Comparison of ENCODE assay signal across 10 cellular contexts in genomic region chr6:44049163-44049988, GRCh38.
DNase-seq lines count a peak whose midpoint lies in the region; ATAC-seq and TF ChIP-seq lines count a peak whose summit lies in the region.
"Had no signal": no experiment of that assay in that cellular context is flagged by ENCODE, and none has a peak within 500 bp of the region (broad histone marks: within the 10 kb centered on the region; RNA-seq: fewer than 3 reads in every experiment).

No MANE protein-coding gene starts in this region.

- peak; percentile 41 for ATAC-seq in stimulated activated memory B cell treated with anti-CD40 and anti-IgM and Interleukin-4, amounts not matched to agents 10 μg/mL and 1 μg/mL and 100 μg/mL, for 72 hours

- H3K27me3 Mint-ChIP-seq in stimulated activated memory B cell treated with anti-CD40 and anti-IgM and Interleukin-4, amounts not matched to agents 10 μg/mL and 1 μg/mL and 100 μg/mL, for 72 hours = peaks cover 35% of the 10 kb centered on the region
- H3K27me3 Mint-ChIP-seq in chondrocyte (ENCODE audit: low read depth) = no peaks in the 10 kb centered on the region

- H3K9me3 Mint-ChIP-seq in stimulated activated memory B cell treated with anti-CD40 and anti-IgM and Interleukin-4, amounts not matched to agents 10 μg/mL and 1 μg/mL and 100 μg/mL, for 72 hours = no peaks in the 10 kb centered on the region
- no peaks in the 10 kb centered on the region for H3K9me3 Mint-ChIP-seq in chondrocyte (ENCODE audit: low read depth)

- DNase-seq in GM19240 (ENCODE audit: insufficient read length, low spot score) = peak; percentile 28
- peak; percentile 84 for DNase-seq in MG63
- DNase-seq in fibroblast of gingiva (ENCODE audit: low read depth) = peak; percentile 46
- no peak for DNase-seq in amniotic stem cell (lab: John Stamatoyannopoulos, UW)
- no peak for DNase-seq in chondrocyte (ENCODE audit: low spot score)
- DNase-seq in NCI-H2029 (lab: John Stamatoyannopoulos, UW) = no peak
- DNase-seq in NCI-H748 (lab: John Stamatoyannopoulos, UW; ENCODE audit: unreplicated experiment) = no peak
- DNase-seq: KG1, ovary had no signal

- no peak overlapping the region for H3K4me3 Mint-ChIP-seq in stimulated activated memory B cell treated with anti-CD40 and anti-IgM and Interleukin-4, amounts not matched to agents 10 μg/mL and 1 μg/mL and 100 μg/mL, for 72 hours
- H3K4me3 Mint-ChIP-seq in chondrocyte (ENCODE audit: unreplicated experiment) = no peak overlapping the region

- no peak overlapping the region for H3K27ac Mint-ChIP-seq in stimulated activated memory B cell treated with anti-CD40 and anti-IgM and Interleukin-4, amounts not matched to agents 10 μg/mL and 1 μg/mL and 100 μg/mL, for 72 hours
- no peak overlapping the region for H3K27ac Mint-ChIP-seq in chondrocyte (ENCODE audit: unreplicated experiment)

- H3K36me3 ChIP-seq in MG63 = no peaks in the 10 kb centered on the region
- H3K36me3 ChIP-seq: ovary had no signal

- no peaks in the 10 kb centered on the region for H3K4me1 Mint-ChIP-seq in stimulated activated memory B cell treated with anti-CD40 and anti-IgM and Interleukin-4, amounts not matched to agents 10 μg/mL and 1 μg/mL and 100 μg/mL, for 72 hours
- H3K4me1 Mint-ChIP-seq in chondrocyte (ENCODE audit: low read depth) = peaks cover 43% of the 10 kb centered on the region

- no peak overlapping the region for H3K4me3 ChIP-seq in MG63
- H3K4me3 ChIP-seq: ovary had no signal

- no peaks in the 10 kb centered on the region for H3K27me3 ChIP-seq in MG63
- H3K27me3 ChIP-seq: ovary had no signal

- H3K9me3 ChIP-seq in MG63 = no peaks in the 10 kb centered on the region
- H3K9me3 ChIP-seq: ovary had no signal

- no peaks in the 10 kb centered on the region for H3K36me3 Mint-ChIP-seq in stimulated activated memory B cell treated with anti-CD40 and anti-IgM and Interleukin-4, amounts not matched to agents 10 μg/mL and 1 μg/mL and 100 μg/mL, for 72 hours
- H3K36me3 Mint-ChIP-seq in chondrocyte (ENCODE audit: low read depth) = no peaks in the 10 kb centered on the region

- no peak for TF ChIP-seq CTCF in chondrocyte (IDR thresholded peaks at IDR 0.05)

Comparison
In these comparisons a context has a peak if more than half of its experiments do, and no peak if none do; other contexts are left out.
1. DNase-seq: peak in GM19240 (single experiment), MG63 (single experiment) and fibroblast of gingiva (single experiment); none in amniotic stem cell (single experiment), chondrocyte (single experiment), NCI-H2029 (single experiment) and NCI-H748 (single experiment).